Comparison of ENCODE assay signal across 37 cellular contexts in the genomic region with DNA sequence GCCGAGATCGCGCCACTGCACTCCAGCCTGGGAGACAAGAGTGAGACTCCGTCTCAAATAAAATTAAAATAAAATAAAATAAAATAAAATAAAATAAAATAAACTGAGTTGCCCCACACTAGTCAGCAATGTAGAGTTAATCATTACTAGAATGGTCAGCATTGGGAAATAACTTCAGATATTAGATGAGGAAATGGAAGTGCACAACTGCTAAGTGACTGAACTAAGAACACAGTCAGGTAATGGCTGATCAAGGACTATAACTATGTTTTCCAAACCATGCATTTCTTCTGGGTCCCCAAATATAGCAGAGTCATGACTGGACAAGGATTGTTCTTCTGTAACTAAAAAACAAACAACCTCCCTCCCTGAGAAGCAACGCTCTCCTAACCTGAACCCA. TPM values are rescaled to one million over a fixed set of nuclear protein-coding genes. Genes with fewer than 3 reads are reported as not detected.
"Had no signal": no experiment of that assay in that cellular context is flagged by ENCODE, and none has a peak within 500 bp of the region (broad histone marks: within the 10 kb centered on the region; RNA-seq: fewer than 3 reads in every experiment).

No MANE protein-coding gene starts in this region.

- H3K9me3 ChIP-seq: adrenal gland, body of pancreas, breast epithelium had no signal

- H3K4me1 ChIP-seq: adrenal gland, body of pancreas, breast epithelium had no signal

- H3K4me1 Mint-ChIP-seq: activated B cell treated with CpG ODN at 0.5 μM for 24 hours; activated CD4-positive, alpha-beta T cell treated with anti-CD3 and anti-CD28 coated beads, Interleukin-2, amount 10 ng/mL, durations not matched to agents 24 days and 14 days; activated naive CD8-positive, alpha-beta T cell treated with anti-CD3 and anti-CD28 coated beads for 36 hours; activated T-helper 17 cell treated with anti-CD3 and anti-CD28 coated beads, Interleukin-2, amount 50 U/mL, for 72 hours had no signal

- H3K4me3 Mint-ChIP-seq: activated B cell treated with CpG ODN at 0.5 μM for 24 hours; activated CD4-positive, alpha-beta memory T cell treated with anti-CD3 and anti-CD28 coated beads for 36 hours; activated CD4-positive, alpha-beta T cell treated with anti-CD3 and anti-CD28 coated beads, Interleukin-2, amount 10 ng/mL, durations not matched to agents 24 days and 14 days; activated CD8-positive, alpha-beta T cell treated with anti-CD3 and anti-CD28 coated beads for 36 hours; activated naive CD4-positive, alpha-beta T cell treated with anti-CD3 and anti-CD28 coated beads for 36 hours; activated naive CD8-positive, alpha-beta T cell treated with anti-CD3 and anti-CD28 coated beads for 36 hours; activated T-cell treated with anti-CD3 and anti-CD28 coated beads, Interleukin-2, amount 50 U/mL, for 4 hours; activated T-cell treated with anti-CD3 and anti-CD28 coated beads, Interleukin-2, amount 50 U/mL, for 72 hours; activated T-helper 1 cell treated with anti-CD3 and anti-CD28 coated beads, Interleukin-12 subunit alpha, Interleukin-12 subunit beta, Interleukin-2, Interleukin-4 antibody, amounts not matched to agents 30 ng/mL and 10 ng/mL and 1 ng/mL, durations not matched to agents 14 hours and 24 hours and 36 hours; activated T-helper 17 cell treated with anti-CD3 and anti-CD28 coated beads, Interleukin-2, amount 50 U/mL, for 72 hours; T-helper 1 cell treated with Interleukin-12 subunit alpha and Interleukin-12 subunit beta and Interleukin-4 antibody, amounts not matched to agents 30 μg/mL and 1 μg/mL, for 36 hours; T-helper 2 cell treated with Interferon-gamma antibody and Interleukin-4, amounts not matched to agents 5 μg/mL and 100 μg/mL, for 36 hours had no signal

- H3K27me3 ChIP-seq: body of pancreas had no signal

- DNase-seq: activated B cell treated with CpG ODN at 0.5 μM for 24 hours; activated CD4-positive, alpha-beta memory T cell treated with anti-CD3 and anti-CD28 coated beads for 36 hours; activated CD4-positive, alpha-beta T cell treated with anti-CD3 and anti-CD28 coated beads for 4 hours; activated CD4-positive, alpha-beta T cell treated with anti-CD3 and anti-CD28 coated beads, Interleukin-2, amount 10 ng/mL, durations not matched to agents 24 days and 14 days; activated CD4-positive, alpha-beta T cell treated with anti-CD3 and anti-CD28 coated beads, Interleukin-2, amount 50 U/mL, for 1 hour; activated CD4-positive, alpha-beta T cell treated with anti-CD3 and anti-CD28 coated beads, Interleukin-2, amount 50 U/mL, for 4 hours; activated CD4-positive, CD25-positive, alpha-beta regulatory T cell treated with anti-CD3 and anti-CD28 coated beads, Interleukin-2, amount 50 U/mL, for 72 hours; activated CD8-positive, alpha-beta memory T cell treated with anti-CD3 and anti-CD28 coated beads, Interleukin-2, amount 50 U/mL, for 4 hours; activated CD8-positive, alpha-beta T cell treated with anti-CD3 and anti-CD28 coated beads for 36 hours; activated effector memory CD4-positive, alpha-beta T cell treated with anti-CD3 and anti-CD28 coated beads, Interleukin-2, amount 50 U/mL, for 16 hours; activated gamma-delta T cell treated with Interleukin-2 at 50 U/mL for 16 hours; activated naive CD4-positive, alpha-beta T cell; activated naive CD4-positive, alpha-beta T cell treated with anti-CD3 and anti-CD28 coated beads for 36 hours; activated naive CD4-positive, alpha-beta T cell treated with anti-CD3 and anti-CD28 coated beads, Interleukin-2, amount 50 U/mL, for 16 hours; activated naive CD8-positive, alpha-beta T cell treated with anti-CD3 and anti-CD28 coated beads for 36 hours; activated T-cell treated with anti-CD3 and anti-CD28 coated beads for 4 hours; activated T-cell treated with anti-CD3 and anti-CD28 coated beads, Interleukin-2, amount 50 U/mL, for 1 hour; activated T-cell treated with anti-CD3 and anti-CD28 coated beads, Interleukin-2, amount 50 U/mL, for 4 hours; activated T-cell treated with anti-CD3 and anti-CD28 coated beads, Interleukin-2, amount 50 U/mL, for 72 hours; adrenal gland; amniotic stem cell; aorta; body of pancreas; brain microvascular endothelial cell; central memory CD4-positive, alpha-beta T cell; T-helper 1 cell; T-helper 2 cell; T-helper 9 cell had no signal

- H3K9me3 Mint-ChIP-seq: activated B cell treated with CpG ODN at 0.5 μM for 24 hours; activated CD4-positive, alpha-beta memory T cell treated with anti-CD3 and anti-CD28 coated beads for 36 hours; activated CD4-positive, alpha-beta T cell treated with anti-CD3 and anti-CD28 coated beads, Interleukin-2, amount 10 ng/mL, durations not matched to agents 24 days and 14 days; activated CD8-positive, alpha-beta T cell treated with anti-CD3 and anti-CD28 coated beads for 36 hours; activated naive CD4-positive, alpha-beta T cell treated with anti-CD3 and anti-CD28 coated beads for 36 hours; activated naive CD4-positive, alpha-beta T cell treated with anti-CD3 and anti-CD28 coated beads, Interleukin-2, amount 50 U/mL, for 72 hours; activated naive CD8-positive, alpha-beta T cell treated with anti-CD3 and anti-CD28 coated beads for 36 hours; activated T-cell treated with anti-CD3 and anti-CD28 coated beads, Interleukin-2, amount 50 U/mL, for 4 hours; activated T-cell treated with anti-CD3 and anti-CD28 coated beads, Interleukin-2, amount 50 U/mL, for 72 hours; activated T-helper 1 cell treated with anti-CD3 and anti-CD28 coated beads, Interleukin-12 subunit alpha, Interleukin-12 subunit beta, Interleukin-2, Interleukin-4 antibody, amounts not matched to agents 30 ng/mL and 10 ng/mL and 1 ng/mL, durations not matched to agents 14 hours and 24 hours and 36 hours; activated T-helper 17 cell treated with anti-CD3 and anti-CD28 coated beads, Interleukin-2, amount 50 U/mL, for 72 hours; T-helper 1 cell treated with Interleukin-12 subunit alpha and Interleukin-12 subunit beta and Interleukin-4 antibody, amounts not matched to agents 30 μg/mL and 1 μg/mL, for 36 hours; T-helper 2 cell treated with Interferon-gamma antibody and Interleukin-4, amounts not matched to agents 5 μg/mL and 100 μg/mL, for 36 hours had no signal

- H3K27ac Mint-ChIP-seq: activated B cell treated with CpG ODN at 0.5 μM for 24 hours; activated CD4-positive, alpha-beta memory T cell treated with anti-CD3 and anti-CD28 coated beads for 36 hours; activated CD4-positive, alpha-beta T cell treated with anti-CD3 and anti-CD28 coated beads, Interleukin-2, amount 10 ng/mL, durations not matched to agents 24 days and 14 days; activated CD8-positive, alpha-beta T cell treated with anti-CD3 and anti-CD28 coated beads for 36 hours; activated naive CD4-positive, alpha-beta T cell treated with anti-CD3 and anti-CD28 coated beads for 36 hours; activated naive CD4-positive, alpha-beta T cell treated with anti-CD3 and anti-CD28 coated beads, Interleukin-2, amount 50 U/mL, for 72 hours; activated naive CD8-positive, alpha-beta T cell treated with anti-CD3 and anti-CD28 coated beads for 36 hours; activated T-cell treated with anti-CD3 and anti-CD28 coated beads, Interleukin-2, amount 50 U/mL, for 72 hours; activated T-helper 1 cell treated with anti-CD3 and anti-CD28 coated beads, Interleukin-12 subunit alpha, Interleukin-12 subunit beta, Interleukin-2, Interleukin-4 antibody, amounts not matched to agents 30 ng/mL and 10 ng/mL and 1 ng/mL, durations not matched to agents 14 hours and 24 hours and 36 hours; activated T-helper 17 cell treated with anti-CD3 and anti-CD28 coated beads, Interleukin-2, amount 50 U/mL, for 72 hours; T-helper 1 cell treated with Interleukin-12 subunit alpha and Interleukin-12 subunit beta and Interleukin-4 antibody, amounts not matched to agents 30 μg/mL and 1 μg/mL, for 36 hours; T-helper 2 cell treated with Interferon-gamma antibody and Interleukin-4, amounts not matched to agents 5 μg/mL and 100 μg/mL, for 36 hours had no signal

- H3K36me3 Mint-ChIP-seq: activated CD4-positive, alpha-beta memory T cell treated with anti-CD3 and anti-CD28 coated beads for 36 hours; activated naive CD4-positive, alpha-beta T cell treated with anti-CD3 and anti-CD28 coated beads, Interleukin-2, amount 50 U/mL, for 72 hours; activated naive CD8-positive, alpha-beta T cell treated with anti-CD3 and anti-CD28 coated beads for 36 hours had no signal

- ATAC-seq: activated CD8-positive, alpha-beta T cell treated with anti-CD3 and anti-CD28 coated beads for 36 hours; activated naive CD4-positive, alpha-beta T cell treated with anti-CD3 and anti-CD28 coated beads, Interleukin-2, amount 50 U/mL, for 72 hours; activated T-cell treated with anti-CD3 and anti-CD28 coated beads, Interleukin-2, amount 50 U/mL, for 4 hours; activated T-cell treated with anti-CD3 and anti-CD28 coated beads, Interleukin-2, amount 50 U/mL, for 72 hours; activated T-helper 17 cell treated with anti-CD3 and anti-CD28 coated beads, Interleukin-2, amount 50 U/mL, for 72 hours; body of pancreas had no signal

- H3K27ac ChIP-seq: adrenal gland, body of pancreas, brain microvascular endothelial cell, breast epithelium, VCaP had no signal

RNA-seq across cellular contexts. Expression of a gene that starts 17.1 kb away (rescaled TPM):
- total RNA-seq: activated B cell treated with CpG ODN at 0.5 μM for 24 hours; activated CD4-positive, alpha-beta memory T cell treated with anti-CD3 and anti-CD28 coated beads for 36 hours; activated CD4-positive, alpha-beta T cell treated with anti-CD3 and anti-CD28 coated beads, Interleukin-2, amount 10 ng/mL, durations not matched to agents 24 days and 14 days; activated CD8-positive, alpha-beta memory T cell treated with anti-CD3 and anti-CD28 coated beads for 36 hours; activated CD8-positive, alpha-beta T cell treated with anti-CD3 and anti-CD28 coated beads for 36 hours; activated naive CD4-positive, alpha-beta T cell treated with anti-CD3 and anti-CD28 coated beads for 36 hours; activated naive CD4-positive, alpha-beta T cell treated with anti-CD3 and anti-CD28 coated beads, Interleukin-2, amount 50 U/mL, for 72 hours; activated naive CD8-positive, alpha-beta T cell treated with anti-CD3 and anti-CD28 coated beads for 36 hours; activated T-cell treated with anti-CD3 and anti-CD28 coated beads, Interleukin-2, amount 50 U/mL, for 4 hours; activated T-helper 1 cell treated with anti-CD3 and anti-CD28 coated beads, Interleukin-12 subunit alpha, Interleukin-12 subunit beta, Interleukin-2, Interleukin-4 antibody, amounts not matched to agents 30 ng/mL and 10 ng/mL and 1 ng/mL, durations not matched to agents 14 hours and 24 hours and 36 hours; activated T-helper 17 cell treated with anti-CD3 and anti-CD28 coated beads, Interleukin-2, amount 50 U/mL, for 72 hours; aorta; body of pancreas; cardiac septum had no signal
